In the genomic region with DNA sequence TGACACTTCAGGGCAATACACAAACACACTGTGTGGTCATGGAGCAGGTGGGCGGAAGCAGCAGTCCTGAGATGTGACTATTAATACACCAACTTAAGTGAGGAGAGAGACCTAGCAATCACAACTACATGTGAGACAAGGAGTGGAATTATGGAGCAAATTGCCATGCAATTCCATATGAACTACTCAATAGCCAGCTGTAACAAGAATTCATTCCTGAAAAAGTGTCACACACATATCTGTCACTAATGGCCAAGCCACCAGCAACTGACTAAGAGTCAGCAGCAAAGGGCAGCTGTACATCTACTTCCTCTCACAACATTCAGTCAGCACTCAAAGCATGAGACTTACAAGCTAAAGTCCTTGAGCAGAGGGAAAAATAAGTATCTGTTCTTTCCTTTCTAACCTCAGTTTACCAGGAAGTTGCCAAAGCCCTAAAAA, we compare ENCODE assay signal across 2 cellular contexts.
TF ChIP-seq lines count a peak whose summit lies in the region.

No MANE protein-coding gene starts in this region.

TF ChIP-seq in GM23338, 12 proteins besides CTCF, POLR2A, EP300 and RAD21 (continues in another document):
- TF ChIP-seq ZNF331 (CRISPR knock-in tag; IDR thresholded peaks at IDR 0.05; ENCODE audit: low read depth): no peak
- no peak for TF ChIP-seq JUNB (IDR thresholded peaks at IDR 0.05; ENCODE audit: unreplicated experiment)
- TF ChIP-seq, protein P1, sequence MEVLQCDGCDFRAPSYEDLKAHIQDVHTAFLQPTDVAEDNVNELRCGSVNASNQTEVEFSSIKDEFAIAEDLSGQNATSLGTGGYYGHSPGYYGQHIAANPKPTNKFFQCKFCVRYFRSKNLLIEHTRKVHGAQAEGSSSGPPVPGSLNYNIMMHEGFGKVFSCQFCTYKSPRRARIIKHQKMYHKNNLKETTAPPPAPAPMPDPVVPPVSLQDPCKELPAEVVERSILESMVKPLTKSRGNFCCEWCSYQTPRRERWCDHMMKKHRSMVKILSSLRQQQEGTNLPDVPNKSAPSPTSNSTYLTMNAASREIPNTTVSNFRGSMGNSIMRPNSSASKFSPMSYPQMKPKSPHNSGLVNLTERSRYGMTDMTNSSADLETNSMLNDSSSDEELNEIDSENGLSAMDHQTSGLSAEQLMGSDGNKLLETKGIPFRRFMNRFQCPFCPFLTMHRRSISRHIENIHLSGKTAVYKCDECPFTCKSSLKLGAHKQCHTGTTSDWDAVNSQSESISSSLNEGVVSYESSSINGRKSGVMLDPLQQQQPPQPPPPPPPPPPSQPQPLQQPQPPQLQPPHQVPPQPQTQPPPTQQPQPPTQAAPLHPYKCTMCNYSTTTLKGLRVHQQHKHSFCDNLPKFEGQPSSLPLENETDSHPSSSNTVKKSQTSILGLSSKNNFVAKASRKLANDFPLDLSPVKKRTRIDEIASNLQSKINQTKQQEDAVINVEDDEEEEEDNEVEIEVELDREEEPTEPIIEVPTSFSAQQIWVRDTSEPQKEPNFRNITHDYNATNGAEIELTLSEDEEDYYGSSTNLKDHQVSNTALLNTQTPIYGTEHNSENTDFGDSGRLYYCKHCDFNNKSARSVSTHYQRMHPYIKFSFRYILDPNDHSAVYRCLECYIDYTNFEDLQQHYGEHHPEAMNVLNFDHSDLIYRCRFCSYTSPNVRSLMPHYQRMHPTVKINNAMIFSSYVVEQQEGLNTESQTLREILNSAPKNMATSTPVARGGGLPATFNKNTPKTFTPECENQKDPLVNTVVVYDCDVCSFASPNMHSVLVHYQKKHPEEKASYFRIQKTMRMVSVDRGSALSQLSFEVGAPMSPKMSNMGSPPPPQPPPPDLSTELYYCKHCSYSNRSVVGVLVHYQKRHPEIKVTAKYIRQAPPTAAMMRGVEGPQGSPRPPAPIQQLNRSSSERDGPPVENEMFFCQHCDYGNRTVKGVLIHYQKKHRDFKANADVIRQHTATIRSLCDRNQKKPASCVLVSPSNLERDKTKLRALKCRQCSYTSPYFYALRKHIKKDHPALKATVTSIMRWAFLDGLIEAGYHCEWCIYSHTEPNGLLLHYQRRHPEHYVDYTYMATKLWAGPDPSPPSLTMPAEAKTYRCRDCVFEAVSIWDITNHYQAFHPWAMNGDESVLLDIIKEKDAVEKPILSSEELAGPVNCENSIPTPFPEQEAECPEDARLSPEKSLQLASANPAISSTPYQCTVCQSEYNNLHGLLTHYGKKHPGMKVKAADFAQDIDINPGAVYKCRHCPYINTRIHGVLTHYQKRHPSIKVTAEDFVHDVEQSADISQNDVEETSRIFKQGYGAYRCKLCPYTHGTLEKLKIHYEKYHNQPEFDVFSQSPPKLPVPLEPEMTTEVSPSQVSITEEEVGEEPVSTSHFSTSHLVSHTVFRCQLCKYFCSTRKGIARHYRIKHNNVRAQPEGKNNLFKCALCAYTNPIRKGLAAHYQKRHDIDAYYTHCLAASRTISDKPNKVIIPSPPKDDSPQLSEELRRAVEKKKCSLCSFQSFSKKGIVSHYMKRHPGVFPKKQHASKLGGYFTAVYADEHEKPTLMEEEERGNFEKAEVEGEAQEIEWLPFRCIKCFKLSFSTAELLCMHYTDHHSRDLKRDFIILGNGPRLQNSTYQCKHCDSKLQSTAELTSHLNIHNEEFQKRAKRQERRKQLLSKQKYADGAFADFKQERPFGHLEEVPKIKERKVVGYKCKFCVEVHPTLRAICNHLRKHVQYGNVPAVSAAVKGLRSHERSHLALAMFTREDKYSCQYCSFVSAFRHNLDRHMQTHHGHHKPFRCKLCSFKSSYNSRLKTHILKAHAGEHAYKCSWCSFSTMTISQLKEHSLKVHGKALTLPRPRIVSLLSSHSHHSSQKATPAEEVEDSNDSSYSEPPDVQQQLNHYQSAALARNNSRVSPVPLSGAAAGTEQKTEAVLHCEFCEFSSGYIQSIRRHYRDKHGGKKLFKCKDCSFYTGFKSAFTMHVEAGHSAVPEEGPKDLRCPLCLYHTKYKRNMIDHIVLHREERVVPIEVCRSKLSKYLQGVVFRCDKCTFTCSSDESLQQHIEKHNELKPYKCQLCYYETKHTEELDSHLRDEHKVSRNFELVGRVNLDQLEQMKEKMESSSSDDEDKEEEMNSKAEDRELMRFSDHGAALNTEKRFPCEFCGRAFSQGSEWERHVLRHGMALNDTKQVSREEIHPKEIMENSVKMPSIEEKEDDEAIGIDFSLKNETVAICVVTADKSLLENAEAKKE (CRISPR knock-in tag; IDR thresholded peaks at IDR 0.05): no peak
- no peak for TF ChIP-seq EZH2phosphoT487 (IDR thresholded peaks at IDR 0.05; ENCODE audit: unreplicated experiment)
- no peak for TF ChIP-seq NANOG (IDR thresholded peaks at IDR 0.05; ENCODE audit: borderline replicate concordance)
- TF ChIP-seq, protein P2, sequence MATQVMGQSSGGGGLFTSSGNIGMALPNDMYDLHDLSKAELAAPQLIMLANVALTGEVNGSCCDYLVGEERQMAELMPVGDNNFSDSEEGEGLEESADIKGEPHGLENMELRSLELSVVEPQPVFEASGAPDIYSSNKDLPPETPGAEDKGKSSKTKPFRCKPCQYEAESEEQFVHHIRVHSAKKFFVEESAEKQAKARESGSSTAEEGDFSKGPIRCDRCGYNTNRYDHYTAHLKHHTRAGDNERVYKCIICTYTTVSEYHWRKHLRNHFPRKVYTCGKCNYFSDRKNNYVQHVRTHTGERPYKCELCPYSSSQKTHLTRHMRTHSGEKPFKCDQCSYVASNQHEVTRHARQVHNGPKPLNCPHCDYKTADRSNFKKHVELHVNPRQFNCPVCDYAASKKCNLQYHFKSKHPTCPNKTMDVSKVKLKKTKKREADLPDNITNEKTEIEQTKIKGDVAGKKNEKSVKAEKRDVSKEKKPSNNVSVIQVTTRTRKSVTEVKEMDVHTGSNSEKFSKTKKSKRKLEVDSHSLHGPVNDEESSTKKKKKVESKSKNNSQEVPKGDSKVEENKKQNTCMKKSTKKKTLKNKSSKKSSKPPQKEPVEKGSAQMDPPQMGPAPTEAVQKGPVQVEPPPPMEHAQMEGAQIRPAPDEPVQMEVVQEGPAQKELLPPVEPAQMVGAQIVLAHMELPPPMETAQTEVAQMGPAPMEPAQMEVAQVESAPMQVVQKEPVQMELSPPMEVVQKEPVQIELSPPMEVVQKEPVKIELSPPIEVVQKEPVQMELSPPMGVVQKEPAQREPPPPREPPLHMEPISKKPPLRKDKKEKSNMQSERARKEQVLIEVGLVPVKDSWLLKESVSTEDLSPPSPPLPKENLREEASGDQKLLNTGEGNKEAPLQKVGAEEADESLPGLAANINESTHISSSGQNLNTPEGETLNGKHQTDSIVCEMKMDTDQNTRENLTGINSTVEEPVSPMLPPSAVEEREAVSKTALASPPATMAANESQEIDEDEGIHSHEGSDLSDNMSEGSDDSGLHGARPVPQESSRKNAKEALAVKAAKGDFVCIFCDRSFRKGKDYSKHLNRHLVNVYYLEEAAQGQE (IDR thresholded peaks at IDR 0.05; ENCODE audit: unreplicated experiment): no peak
- no peak for TF ChIP-seq CREB1 (CRISPR knock-in tag; IDR thresholded peaks at IDR 0.05; ENCODE audit: low read depth)
- no peak for TF ChIP-seq STAT1 (IDR thresholded peaks at IDR 0.05; ENCODE audit: unreplicated experiment)
- TF ChIP-seq, protein P3, sequence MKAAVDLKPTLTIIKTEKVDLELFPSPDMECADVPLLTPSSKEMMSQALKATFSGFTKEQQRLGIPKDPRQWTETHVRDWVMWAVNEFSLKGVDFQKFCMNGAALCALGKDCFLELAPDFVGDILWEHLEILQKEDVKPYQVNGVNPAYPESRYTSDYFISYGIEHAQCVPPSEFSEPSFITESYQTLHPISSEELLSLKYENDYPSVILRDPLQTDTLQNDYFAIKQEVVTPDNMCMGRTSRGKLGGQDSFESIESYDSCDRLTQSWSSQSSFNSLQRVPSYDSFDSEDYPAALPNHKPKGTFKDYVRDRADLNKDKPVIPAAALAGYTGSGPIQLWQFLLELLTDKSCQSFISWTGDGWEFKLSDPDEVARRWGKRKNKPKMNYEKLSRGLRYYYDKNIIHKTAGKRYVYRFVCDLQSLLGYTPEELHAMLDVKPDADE (IDR thresholded peaks at IDR 0.05): no peak
- TF ChIP-seq ZNF114 (CRISPR knock-in tag; IDR thresholded peaks at IDR 0.05): no peak

TF ChIP-seq in neural cell, 6 proteins besides CTCF, POLR2A, EP300 and RAD21:
- TF ChIP-seq EZH2 (IDR thresholded peaks at IDR 0.05; ENCODE audit: borderline replicate concordance, insufficient read depth, low read length, poor library complexity, severe bottlenecking): no peak
- TF ChIP-seq SMC3 (conservative IDR thresholded peaks at IDR 0.05; ENCODE audit: poor library complexity): no peak
- TF ChIP-seq POLR2AphosphoS5 (IDR thresholded peaks at IDR 0.05): peak; percentile 32
- TF ChIP-seq MXI1 (conservative IDR thresholded peaks at IDR 0.05; ENCODE audit: poor library complexity, severe bottlenecking): no peak
- no peak for TF ChIP-seq TAF1 (IDR thresholded peaks at IDR 0.05; ENCODE audit: low read depth)
- TF ChIP-seq, protein P2 (IDR thresholded peaks at IDR 0.05; ENCODE audit: borderline replicate concordance): peak; percentile 21
